ENCODE assay signal across 10 cellular contexts in genomic region chr21:42039911-42040351, GRCh38. TPM values are rescaled to one million over a fixed set of nuclear protein-coding genes. Genes with fewer than 3 reads are reported as not detected.
DNase-seq lines count a peak whose midpoint lies in the region; ATAC-seq and TF ChIP-seq lines count a peak whose summit lies in the region.
"Had no signal": no experiment of that assay in that cellular context is flagged by ENCODE, and none has a peak within 500 bp of the region (broad histone marks: within the 10 kb centered on the region; RNA-seq: fewer than 3 reads in every experiment).

No MANE protein-coding gene starts in this region.

- H3K4me2 ChIP-seq in HCT116 (ENCODE audit: low read length) = peak overlapping the region; percentile 56

- no peaks in the 10 kb centered on the region for H3K27me3 ChIP-seq in HCT116 (ENCODE audit: insufficient read depth, low read length)
- H3K27me3 ChIP-seq in adrenal gland = no peaks in the 10 kb centered on the region
- H3K27me3 ChIP-seq in thoracic aorta (replicated peaks; ENCODE audit: insufficient read depth) = no peaks in the 10 kb centered on the region
- H3K27me3 ChIP-seq: suprapubic skin had no signal

- H3K4me1 Mint-ChIP-seq in Calu3 (ENCODE audit: low read depth, unreplicated experiment) = peaks cover 11% of the 10 kb centered on the region

- TF ChIP-seq CTCF in HCT116 (IDR thresholded peaks at IDR 0.05 in 2 of 3, conservative IDR thresholded peaks at IDR 0.05 in 1 of 3; ENCODE audit: borderline replicate concordance in 1 of 3, insufficient read depth in 1 of 3, low read depth in 2 of 3, low read length in 2 of 3) = no peak
- no peak for TF ChIP-seq CTCF in adrenal gland (IDR thresholded peaks at IDR 0.05)
- TF ChIP-seq CTCF in thoracic aorta (IDR thresholded peaks at IDR 0.05) = no peak
- no peak for TF ChIP-seq CTCF in Calu3 (IDR thresholded peaks at IDR 0.05; ENCODE audit: unreplicated experiment)

- H3K4me1 ChIP-seq in HCT116 (ENCODE audit: control insufficient read depth in 1 of 2, insufficient read depth in 2 of 2, low read length in 2 of 2) (peaks cover 11 to 20% of the 10 kb centered on the region in 2 experiments), adrenal gland (replicated peaks in 1 of 2) (peaks cover 0 to 19% of the 10 kb centered on the region in 2 donors), thoracic aorta (ENCODE audit: control insufficient read depth in 1 of 2, low read depth in 2 of 2) (peaks cover 7 to 25% of the 10 kb centered on the region in 2 donors)

- no peaks in the 10 kb centered on the region for H3K79me2 ChIP-seq in HCT116 (ENCODE audit: insufficient read depth, low read length)

- H3K27me3 Mint-ChIP-seq in Calu3 (ENCODE audit: unreplicated experiment) = peaks cover 18% of the 10 kb centered on the region

- TF ChIP-seq RAD21 in HCT116 (IDR thresholded peaks at IDR 0.05; ENCODE audit: low read depth) = no peak

- H3K4me3 ChIP-seq in HCT116 (replicated peaks in 1 of 2; ENCODE audit: low read depth in 1 of 2, low read length in 2 of 2) = 0 out of 4 replicates have a peak overlapping the region, but pooled peaks of 1 of the 2 experiments have one; percentile 1
- no peak overlapping the region for H3K4me3 ChIP-seq in adrenal gland
- H3K4me3 ChIP-seq in thoracic aorta = no peak overlapping the region
- H3K4me3 ChIP-seq: suprapubic skin had no signal

- no peaks in the 10 kb centered on the region for H3K9me2 ChIP-seq in HCT116 (ENCODE audit: insufficient read depth)

- RAD21 ChIA-PET in HCT116 (lab: Charles Lee; ENCODE audit: low non-redundant PET in 1 of 2, low total read pairs in 2 of 2, uncharacterized antibody in 2 of 2, unreplicated experiment in 2 of 2) = interaction anchor here in 1 of 2 experiments (0.6 kb wide), 1 partner anchor 261 kb away, joined by 5 read pairs; no protein-coding TSS in a partner anchor

- TF ChIP-seq POLR2A in HCT116 (IDR thresholded peaks at IDR 0.05; ENCODE audit: borderline replicate concordance, extremely low read depth, insufficient read depth, insufficient read length) (no peak), adrenal gland (IDR thresholded peaks at IDR 0.05) (no peak)

- peaks cover 5% of the 10 kb centered on the region for H3K36me3 Mint-ChIP-seq in Calu3 (ENCODE audit: insufficient read depth, unreplicated experiment)

- H3K9me3 ChIP-seq in HCT116 (ENCODE audit: control insufficient read depth in 1 of 2, insufficient read depth in 1 of 2, low read depth in 1 of 2, low read length in 2 of 2) (no peaks in the 10 kb centered on the region), adrenal gland (replicated peaks in 1 of 3) (no peaks in the 10 kb centered on the region), thoracic aorta (no peaks in the 10 kb centered on the region)
- H3K9me3 ChIP-seq: suprapubic skin had no signal

- 35 to 74% (median 46%) methylated on average over 9 to 12 of the region's 12 CpGs for WGBS in adrenal gland, 4 donors

- no peaks in the 10 kb centered on the region for H3K9me3 Mint-ChIP-seq in Calu3 (ENCODE audit: low read depth, unreplicated experiment)

- no peak overlapping the region for H3K27ac Mint-ChIP-seq in Calu3 (ENCODE audit: unreplicated experiment)

- intact Hi-C loops in HCT116 (cut with micrococcal nuclease) = no loop called here
- intact Hi-C loops in adrenal gland (cut with DNase I) = no loop called here
- intact Hi-C loops in Calu3 (cut with micrococcal nuclease; ENCODE audit: unreplicated experiment) = no loop called here

- BruUV-seq in HCT116 (replicated peaks; lab: Mats Ljungman, UMichigan) (no TSS peak), Calu3 (replicated peaks; lab: Mats Ljungman, UMichigan) (no TSS peak)

- H3K9ac ChIP-seq in HCT116 (ENCODE audit: low read length) = no peak overlapping the region

- H2AFZ ChIP-seq in HCT116 (ENCODE audit: low read depth, low read length, poor library complexity, severe bottlenecking) = peak overlapping the region; percentile 55

- H3K27ac ChIP-seq in HCT116 (ENCODE audit: low read depth, low read length) (no peak overlapping the region), adrenal gland (peak overlapping the region in 4 of 5 donors; percentile 46 to 91 (median 72)), thoracic aorta (peak overlapping the region; percentile 19 to 47)
- H3K27ac ChIP-seq: suprapubic skin had no signal

- no peaks in the 10 kb centered on the region for H4K20me1 ChIP-seq in HCT116 (ENCODE audit: insufficient read depth)

- ATAC-seq in HCT116 = peak; percentile 43
- no peak for ATAC-seq in thoracic aorta (ENCODE audit: insufficient number of reproducible peaks, low FRiP score, low read depth)

- no peak overlapping the region for H3K4me3 Mint-ChIP-seq in Calu3 (ENCODE audit: low read depth, unreplicated experiment)

- H3K36me3 ChIP-seq in HCT116 (ENCODE audit: control insufficient read depth in 1 of 2, insufficient read depth in 2 of 2, low read length in 2 of 2) = no peaks in the 10 kb centered on the region
- H3K36me3 ChIP-seq in adrenal gland (replicated peaks in 1 of 2) = no peaks in the 10 kb centered on the region
- no peaks in the 10 kb centered on the region for H3K36me3 ChIP-seq in thoracic aorta
- H3K36me3 ChIP-seq: suprapubic skin had no signal

- DNase-seq in HCT116 (ENCODE audit: low read depth, low spot score) = no peak
- peak in 4 of 7 donors; percentile 61 to 79 (median 72) for DNase-seq in adrenal gland
- DNase-seq in iris pigment epithelial cell (ENCODE audit: low read depth) = peak; percentile 68
- DNase-seq in thoracic aorta (ENCODE audit: low spot score) = no peak
- no peak for DNase-seq in Calu3
- DNase-seq in LoVo (ENCODE audit: low spot score) = no peak
- no peak for DNase-seq in activated T-cell treated with anti-CD3 and anti-CD28 coated beads for 4 hours

- POLR2A ChIA-PET in HCT116 (lab: Charles Lee) = no interaction called here

- CTCF ChIA-PET in HCT116 (lab: Charles Lee) = no interaction called here
- CTCF ChIA-PET in Calu3 (lab: Charles Lee) = no interaction called here

TF ChIP-seq in HCT116, 20 proteins besides CTCF, POLR2A, EP300 and RAD21:
- TF ChIP-seq, protein P1, sequence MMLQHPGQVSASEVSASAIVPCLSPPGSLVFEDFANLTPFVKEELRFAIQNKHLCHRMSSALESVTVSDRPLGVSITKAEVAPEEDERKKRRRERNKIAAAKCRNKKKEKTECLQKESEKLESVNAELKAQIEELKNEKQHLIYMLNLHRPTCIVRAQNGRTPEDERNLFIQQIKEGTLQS (IDR thresholded peaks at IDR 0.05) = no peak
- TF ChIP-seq YY1 (IDR thresholded peaks at IDR 0.05; ENCODE audit: extremely low read depth, insufficient replicate concordance, low read depth, low read length) (no peak), EZH2 (IDR thresholded peaks at IDR 0.05) (no peak), POLR2AphosphoS5 (IDR thresholded peaks at IDR 0.05; ENCODE audit: low read depth, low read length) (no peak), ELF1 (IDR thresholded peaks at IDR 0.05; ENCODE audit: borderline replicate concordance, low read depth) (no peak), SIN3A (IDR thresholded peaks at IDR 0.05; ENCODE audit: low read depth) (no peak), ZFX (IDR thresholded peaks at IDR 0.05) (no peak)

RNA-seq across cellular contexts. Expression of gene ZBTB21, which starts 29.8 kb away (rescaled TPM):
- 28.7 TPM for total RNA-seq in HCT116 (2021; ENCODE audit: unreplicated experiment)
- polyA plus RNA-seq in HCT116 (2012) = 9.9 and 10.5 TPM in 2 replicates
- 10 to 100 TPM; 11.0 to 39.1 (median 22.5) TPM for total RNA-seq in adrenal gland
- polyA plus RNA-seq in adrenal gland = 10 to 100 TPM in 1 of 3 donors, 1 to 10 TPM in 2; 6.8 to 10.2 (median 7.6) TPM
- 10 to 100 TPM; 16.5 to 23.8 TPM for total RNA-seq in thoracic aorta
- total RNA-seq in Calu3 (2022) = 14.5 and 17.3 TPM in 2 replicates

RNA-seq across cellular contexts. Expression of gene UMODL1, which starts 31.2 kb away (rescaled TPM):
- not detected for total RNA-seq in HCT116 (2021; ENCODE audit: unreplicated experiment)
- polyA plus RNA-seq in HCT116 (2012) = not detected in 2 replicates
- under 1 TPM in 1 of 8 donors, not detected in 7; 0.10 TPM for total RNA-seq in adrenal gland
- under 1 TPM in 1 of 3 donors, not detected in 2; 0.79 TPM for polyA plus RNA-seq in adrenal gland
- under 1 TPM in 1 of 2 donors, not detected in 1; 0.14 TPM for total RNA-seq in thoracic aorta
- 0.22 TPM in 1 of 2 replicates, not detected in the other for total RNA-seq in Calu3 (2022)
- total RNA-seq: HT1080, NCI-H460 had no signal

Comparison
In these comparisons a context has a peak if more than half of its experiments do, and no peak if none do; other contexts are left out.
1. DNase-seq: peak in adrenal gland (4 of 7) and iris pigment epithelial cell (single experiment); none in HCT116 (single experiment), thoracic aorta (single experiment), Calu3 (single experiment), LoVo (single experiment) and activated T-cell treated with anti-CD3 and anti-CD28 coated beads for 4 hours (single experiment).